Comparison of ENCODE assay signal across 33 cellular contexts in the genomic region with DNA sequence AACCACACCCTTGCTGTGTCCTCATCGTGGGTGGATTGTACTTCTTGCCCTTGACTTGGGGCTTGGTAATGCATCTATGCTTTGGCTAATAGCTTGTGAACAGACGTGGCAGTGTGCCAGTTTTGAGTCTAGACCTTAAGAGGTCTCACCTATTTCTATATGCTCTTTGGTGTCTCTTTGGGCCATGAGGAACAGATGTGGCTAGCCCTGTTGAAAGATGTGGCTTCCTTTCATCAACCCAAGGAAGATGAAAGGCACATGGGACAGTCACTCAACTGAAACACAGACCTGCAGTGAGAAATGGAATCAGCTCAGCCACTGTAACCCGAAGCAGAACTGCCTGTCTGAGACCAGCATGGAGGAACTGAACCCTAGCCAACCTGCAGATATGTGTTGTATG.
"Had no signal": no experiment of that assay in that cellular context is flagged by ENCODE, and none has a peak within 500 bp of the region (broad histone marks: within the 10 kb centered on the region; RNA-seq: fewer than 3 reads in every experiment).

No MANE protein-coding gene starts in this region.

- DNase-seq: activated B cell treated with CpG ODN at 0.5 μM for 24 hours; activated CD4-positive, alpha-beta memory T cell treated with anti-CD3 and anti-CD28 coated beads for 36 hours; activated CD4-positive, alpha-beta T cell treated with anti-CD3 and anti-CD28 coated beads for 4 hours; activated CD4-positive, alpha-beta T cell treated with anti-CD3 and anti-CD28 coated beads, Interleukin-2, amount 50 U/mL, for 1 hour; activated CD4-positive, CD25-positive, alpha-beta regulatory T cell treated with anti-CD3 and anti-CD28 coated beads, Interleukin-2, amount 50 U/mL, for 72 hours; activated CD8-positive, alpha-beta memory T cell treated with anti-CD3 and anti-CD28 coated beads for 24 hours; activated CD8-positive, alpha-beta memory T cell treated with anti-CD3 and anti-CD28 coated beads, Interleukin-2, amount 10 ng/mL, durations not matched to agents 7 days and 5 days; activated CD8-positive, alpha-beta memory T cell treated with anti-CD3 and anti-CD28 coated beads, Interleukin-2, amount 50 U/mL, for 48 hours; activated effector memory CD4-positive, alpha-beta T cell treated with Interleukin-2 at 50 U/mL for 16 hours; activated naive CD4-positive, alpha-beta T cell treated with anti-CD3 and anti-CD28 coated beads, Interleukin-2, amount 10 ng/mL, durations not matched to agents 7 days and 5 days; activated naive CD8-positive, alpha-beta T cell treated with anti-CD3 and anti-CD28 coated beads, Interleukin-2, amount 50 U/mL, for 24 hours; activated T-cell treated with anti-CD3 and anti-CD28 coated beads, Interleukin-2, amount 50 U/mL, for 48 hours; amniotic stem cell; aorta; brain microvascular endothelial cell; central memory CD4-positive, alpha-beta T cell; MV-4-11; NCI-H1092; NCI-H146; NCI-H187; NCI-H2029 treated with DMSO at 0.1 percent for 48 hours; NCI-H345; NCI-H524 treated with DMSO at 0.1 percent for 48 hours; NCI-H82; NK-92 treated with Interleukin-12 subunit alpha and Interleukin-12 subunit beta, amount 100 ng/mL, for 24 hours; PC-3; Peyer's patch; RPMI8226; SIG-M5; T-helper 1 cell; T-helper 2 cell; T-helper 9 cell had no signal

- ATAC-seq: activated CD8-positive, alpha-beta memory T cell treated with anti-CD3 and anti-CD28 coated beads, Interleukin-2, amount 10 ng/mL, durations not matched to agents 7 days and 5 days; activated naive CD8-positive, alpha-beta T cell treated with anti-CD3 and anti-CD28 coated beads, Interleukin-2, amount 50 U/mL, for 24 hours; PC-3; SK-N-SH treated with all-trans-retinoic acid at 6 μM for 48 hours had no signal
